16 cellular contexts compared by ENCODE assay signal in genomic region chr9:133728856-133729645, GRCh38. TPM values are rescaled to one million over a fixed set of nuclear protein-coding genes. Genes with fewer than 3 reads are reported as not detected.
"Had no signal": no experiment of that assay in that cellular context is flagged by ENCODE, and none has a peak within 500 bp of the region (broad histone marks: within the 10 kb centered on the region; RNA-seq: fewer than 3 reads in every experiment).

No MANE protein-coding gene starts in this region.

- H3K27me3 ChIP-seq: upper lobe of left lung had no signal

- H3K4me3 ChIP-seq: left lung, smooth muscle cell, thoracic aorta, upper lobe of left lung had no signal

- DNase-seq: activated gamma-delta T cell; activated naive CD4-positive, alpha-beta T cell treated with anti-CD3 and anti-CD28 coated beads, Interleukin-2, amount 50 U/mL, for 16 hours; activated naive CD8-positive, alpha-beta T cell treated with anti-CD3 and anti-CD28 coated beads, Interleukin-2, amount 50 U/mL, for 24 hours; activated T-cell treated with anti-CD3 and anti-CD28 coated beads, Interleukin-2, amount 50 U/mL, for 72 hours; effector CD4-positive, alpha-beta T cell; foreskin keratinocyte; immature natural killer cell; kidney glomerular epithelial cell; stimulated activated CD4-positive, alpha-beta T cell treated with anti-CD3 and anti-CD28 coated beads, Interleukin-15, amount 100 ng/mL, for 24 hours; stimulated activated naive B cell treated with anti-CD40 and anti-IgM and Interleukin-4, amounts not matched to agents 10 μg/mL and 1 μg/mL and 100 μg/mL, for 72 hours; T1000 had no signal

- H3K27ac ChIP-seq: foreskin keratinocyte, left lung, parathyroid adenoma, thoracic aorta, upper lobe of left lung had no signal

- H3K4me1 ChIP-seq: foreskin keratinocyte, left lung, parathyroid adenoma, upper lobe of left lung had no signal

- H3K9me3 ChIP-seq: left lung, thoracic aorta, upper lobe of left lung had no signal

- H3K36me3 ChIP-seq: left lung, thoracic aorta, upper lobe of left lung had no signal

RNA-seq across cellular contexts. Expression of gene SARDH, which starts 9.1 kb away (rescaled TPM):
- total RNA-seq: foreskin keratinocyte had no signal
